19 cellular contexts compared by ENCODE assay signal in genomic region chr4:130080872-130081451, GRCh38.
DNase-seq lines count a peak whose midpoint lies in the region; ATAC-seq and TF ChIP-seq lines count a peak whose summit lies in the region.
"Had no signal": no experiment of that assay in that cellular context is flagged by ENCODE, and none has a peak within 500 bp of the region (broad histone marks: within the 10 kb centered on the region; RNA-seq: fewer than 3 reads in every experiment).

No MANE protein-coding gene starts in this region.

- no peaks in the 10 kb centered on the region for H3K79me1 ChIP-seq in neuronal stem cell (ENCODE audit: low read depth, low read length)

- H2AK5ac ChIP-seq in neuronal stem cell (ENCODE audit: low read depth, low read length) = no peak overlapping the region

- H3K4me3 ChIP-seq in epithelial cell of proximal tubule (ENCODE audit: low read depth, low read length) (no peak overlapping the region), neuronal stem cell (ENCODE audit: low read length in 2 of 2) (no peak overlapping the region)
- H3K4me3 ChIP-seq: coronary artery, Peyer's patch, SK-N-MC had no signal

- ATAC-seq in HG03108 (IDR thresholded peaks at IDR 0.05; ENCODE audit: unreplicated experiment) = no peak

- H3K27ac ChIP-seq in neuronal stem cell (replicated peaks; ENCODE audit: low read length) = no peak overlapping the region
- H3K27ac ChIP-seq: brain microvascular endothelial cell, coronary artery, Peyer's patch, SK-N-MC had no signal

- no peaks in the 10 kb centered on the region for H3K36me3 ChIP-seq in neuronal stem cell (replicated peaks in 1 of 2; ENCODE audit: control insufficient read depth in 2 of 2, insufficient read depth in 2 of 2, low read length in 2 of 2)
- H3K36me3 ChIP-seq: brain microvascular endothelial cell, Peyer's patch had no signal

- no peak overlapping the region for H3K23ac ChIP-seq in neuronal stem cell (ENCODE audit: low read depth, low read length, poor library complexity)

- H2BK120ac ChIP-seq in neuronal stem cell (ENCODE audit: low read depth, low read length) = no peak overlapping the region

- H2BK15ac ChIP-seq in neuronal stem cell (ENCODE audit: low read length) = no peak overlapping the region

- DNase-seq in HCEC 1CT (peak; percentile 32), RPMI8226 (peak; percentile 70), epithelial cell of proximal tubule (ENCODE audit: low read depth) (peak; percentile 9), neuronal stem cell (ENCODE audit: low spot score) (no peak), HPDE6-E6E7 (ENCODE audit: extremely low spot score) (no peak), NCI-H1105 (lab: John Stamatoyannopoulos, UW) (no peak)
- DNase-seq: activated B cell treated with CpG ODN at 0.5 μM for 24 hours; activated CD4-positive, alpha-beta T cell treated with anti-CD3 and anti-CD28 coated beads, Interleukin-2, amount 50 U/mL, for 48 hours; activated effector memory CD4-positive, alpha-beta T cell treated with anti-CD3 and anti-CD28 coated beads, Interleukin-2, amount 50 U/mL, for 16 hours; brain microvascular endothelial cell; CD4-positive, CD25-positive, alpha-beta regulatory T cell; DMS 273 treated with DMSO at 0.1 percent for 48 hours; NCI-H1417; Peyer's patch; stimulated activated CD4-positive, alpha-beta T cell treated with anti-CD3 and anti-CD28 coated beads, Interleukin-4, amount 100 ng/mL, for 1 hour; stimulated activated naive CD4-positive, alpha-beta T cell had no signal

- no peaks in the 10 kb centered on the region for H3K9me3 ChIP-seq in neuronal stem cell (replicated peaks in 1 of 2; ENCODE audit: control insufficient read depth in 2 of 2, insufficient read depth in 1 of 2, low read depth in 1 of 2, low read length in 2 of 2)
- H3K9me3 ChIP-seq: Peyer's patch had no signal

- H3K14ac ChIP-seq in neuronal stem cell (ENCODE audit: low read length) = no peak overlapping the region

- H3K9ac ChIP-seq in neuronal stem cell (ENCODE audit: low read depth, low read length, poor library complexity) = no peak overlapping the region

- no peak overlapping the region for H3K18ac ChIP-seq in neuronal stem cell (ENCODE audit: low read length)

- H2AFZ ChIP-seq in neuronal stem cell (ENCODE audit: low read length) = peak overlapping the region; percentile 24

- H2BK12ac ChIP-seq in neuronal stem cell (ENCODE audit: low read length) = no peak overlapping the region

- no CpG with 5 or more reads among the region's 4 CpGs for WGBS in neuronal stem cell (ENCODE audit: extremely low coverage in 2 of 2, insufficient read length in 2 of 2, insufficient replicate concordance in 1 of 2), 2 donors

- TF ChIP-seq CTCF in epithelial cell of proximal tubule (conservative IDR thresholded peaks at IDR 0.05; ENCODE audit: low read depth, low read length) = no peak

- H3K4me1 ChIP-seq in neuronal stem cell (ENCODE audit: control insufficient read depth in 2 of 2, insufficient read depth in 1 of 2, low read depth in 1 of 2, low read length in 2 of 2) = peaks cover 0 to 5% of the 10 kb centered on the region in 2 donors
- H3K4me1 ChIP-seq: Peyer's patch had no signal

- H4K8ac ChIP-seq in neuronal stem cell (ENCODE audit: low read depth, low read length) = no peak overlapping the region

- H3K27me3 ChIP-seq in neuronal stem cell (ENCODE audit: control insufficient read depth in 3 of 3, insufficient read depth in 3 of 3, low read depth in 1 of 3, low read length in 3 of 3) = no peaks in the 10 kb centered on the region
- H3K27me3 ChIP-seq: brain microvascular endothelial cell, Peyer's patch had no signal

- no peak overlapping the region for H2BK5ac ChIP-seq in neuronal stem cell (ENCODE audit: low read length)

- no peak overlapping the region for H3K4ac ChIP-seq in neuronal stem cell (ENCODE audit: low read length)

- no peak overlapping the region for H4K91ac ChIP-seq in neuronal stem cell (ENCODE audit: low read depth, low read length, poor library complexity)

- H3K4me2 ChIP-seq in neuronal stem cell (ENCODE audit: insufficient read depth, low read length, poor library complexity, severe bottlenecking) = no peak overlapping the region

Comparison
In these comparisons a context has a peak if more than half of its experiments do, and no peak if none do; other contexts are left out.
1. DNase-seq: peak in HCEC 1CT (single experiment), RPMI8226 (single experiment) and epithelial cell of proximal tubule (single experiment); none in neuronal stem cell (single experiment), HPDE6-E6E7 (single experiment) and NCI-H1105 (single experiment).